ENCODE assay signal across 21 cellular contexts in the genomic region with DNA sequence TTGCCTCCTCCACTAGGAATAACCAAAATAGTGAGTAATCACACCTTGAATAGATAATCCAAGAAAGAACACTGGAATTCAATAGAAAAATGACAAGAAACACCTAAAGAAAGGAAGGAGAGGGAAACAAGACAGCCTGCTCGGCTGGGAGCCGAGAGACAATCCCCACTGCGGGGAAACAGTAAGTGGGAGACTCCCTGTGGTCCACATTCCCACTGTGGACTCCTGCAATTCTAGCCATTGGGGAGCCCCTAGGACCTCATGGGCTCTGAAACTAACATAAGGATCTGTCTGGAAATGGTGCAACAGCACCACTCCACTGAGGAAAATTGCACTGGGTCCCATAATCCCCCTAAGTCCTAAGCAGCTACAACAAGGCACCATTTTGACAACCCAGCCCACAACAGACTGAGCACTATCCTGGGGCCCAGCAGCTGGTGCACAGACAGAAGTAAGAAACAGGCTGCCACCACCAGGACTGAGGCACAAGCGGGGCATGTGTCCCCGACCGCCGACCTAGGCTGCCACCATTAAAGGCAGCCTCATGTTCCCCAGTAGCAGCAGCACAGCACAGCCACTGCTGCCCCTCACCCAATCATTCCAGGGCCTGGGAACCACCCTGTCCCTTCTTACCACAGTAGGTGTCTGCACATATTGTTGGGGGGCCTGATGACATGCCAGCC. TPM values are rescaled to one million over a fixed set of nuclear protein-coding genes. Genes with fewer than 3 reads are reported as not detected.
DNase-seq lines count a peak whose midpoint lies in the region; ATAC-seq and TF ChIP-seq lines count a peak whose summit lies in the region.
"Had no signal": no experiment of that assay in that cellular context is flagged by ENCODE, and none has a peak within 500 bp of the region (broad histone marks: within the 10 kb centered on the region; RNA-seq: fewer than 3 reads in every experiment).

No MANE protein-coding gene starts in this region.

- H3K4me1 Mint-ChIP-seq in GM23338 = peaks cover 18% of the 10 kb centered on the region
- H3K4me1 Mint-ChIP-seq in endodermal cell = peaks cover 20% of the 10 kb centered on the region

- POLR2A ChIA-PET in HEK293 (lab: Yijun Ruan, JAX) = no interaction called here

- no peak overlapping the region for H4K12ac ChIP-seq in trophoblast cell (ENCODE audit: low read depth, low read length)

- no peak overlapping the region for H3K4me3 ChIP-seq in GM23338
- H3K4me3 ChIP-seq in HEK293 (ENCODE audit: low read depth, low read length) = no peak overlapping the region
- no peak overlapping the region for H3K4me3 ChIP-seq in endodermal cell (ENCODE audit: low read length)
- peak overlapping the region; percentile 40 for H3K4me3 ChIP-seq in trophoblast cell (ENCODE audit: low read depth, low read length)
- H3K4me3 ChIP-seq: GM23248, Peyer's patch, SK-N-MC had no signal

- H3K4me2 ChIP-seq in GM23338 = no peak overlapping the region
- H3K4me2 ChIP-seq in trophoblast cell (ENCODE audit: low read length) = no peak overlapping the region

- H3K27ac Mint-ChIP-seq in GM23338 (no peak overlapping the region), endodermal cell (peak overlapping the region; percentile 62)

- H2BK120ac ChIP-seq in trophoblast cell (ENCODE audit: insufficient read depth, low read length, poor library complexity) = no peak overlapping the region

- H3K9me2 ChIP-seq in GM23338 (ENCODE audit: insufficient read depth) = no peaks in the 10 kb centered on the region

- no peak overlapping the region for H2BK12ac ChIP-seq in trophoblast cell (ENCODE audit: low read length)

- 93 to 96% methylated on average over 3 to 7 of the region's 7 CpGs for WGBS in endodermal cell (ENCODE audit: insufficient coverage in 1 of 2, insufficient read length in 1 of 2), 2 experiments
- WGBS in trophoblast cell (ENCODE audit: extremely low coverage, insufficient coverage, insufficient read length) = no CpG with 5 or more reads among the region's 7 CpGs

- H3K27me3 Mint-ChIP-seq in GM23338 (ENCODE audit: insufficient read depth, low read depth, poor library complexity) (peaks cover 14% of the 10 kb centered on the region), endodermal cell (ENCODE audit: insufficient read depth) (no peaks in the 10 kb centered on the region)

- H3K14ac ChIP-seq in trophoblast cell (ENCODE audit: low read length) = no peak overlapping the region

- H3K79me2 ChIP-seq in GM23338 (replicated peaks; ENCODE audit: insufficient read depth) (peaks cover 99% of the 10 kb centered on the region), trophoblast cell (ENCODE audit: control insufficient read depth, insufficient read depth, low read length, poor library complexity) (no peaks in the 10 kb centered on the region)

- no peak overlapping the region for H3K23ac ChIP-seq in trophoblast cell (ENCODE audit: low read length)

- H3K27me3 ChIP-seq in GM23338 (ENCODE audit: insufficient read depth) = no peaks in the 10 kb centered on the region
- H3K27me3 ChIP-seq in endodermal cell (ENCODE audit: control insufficient read depth, insufficient read depth, low read length, poor library complexity, severe bottlenecking) = no peaks in the 10 kb centered on the region
- H3K27me3 ChIP-seq in trophoblast cell (ENCODE audit: insufficient read depth, low read length) = no peaks in the 10 kb centered on the region
- H3K27me3 ChIP-seq: Peyer's patch had no signal

- H3K9ac ChIP-seq in endodermal cell (ENCODE audit: extremely low read depth, low read length, poor library complexity, severe bottlenecking) = no peak overlapping the region
- peak overlapping the region; percentile 69 for H3K9ac ChIP-seq in trophoblast cell (ENCODE audit: low read length)
- H3K9ac ChIP-seq: GM23248 had no signal

- H3K36me3 Mint-ChIP-seq in GM23338 (ENCODE audit: low read depth) = peaks cover 24% of the 10 kb centered on the region
- H3K36me3 Mint-ChIP-seq in endodermal cell (ENCODE audit: low read depth) = peaks cover 28% of the 10 kb centered on the region

- no peak overlapping the region for H2AFZ ChIP-seq in GM23338
- no peak overlapping the region for H2AFZ ChIP-seq in trophoblast cell (ENCODE audit: insufficient read depth, low read length, poor library complexity)
- H2AFZ ChIP-seq: GM23248 had no signal

- no peaks in the 10 kb centered on the region; the same call in 2 of the 3 replicates for H3K9me3 Mint-ChIP-seq in GM23338
- H3K9me3 Mint-ChIP-seq in endodermal cell = no peaks in the 10 kb centered on the region

- peak overlapping the region; percentile 8 for H3K4ac ChIP-seq in trophoblast cell (ENCODE audit: low read depth, low read length)

- no peaks in the 10 kb centered on the region for H3K36me3 ChIP-seq in GM23338 (ENCODE audit: insufficient read depth)
- H3K36me3 ChIP-seq in HEK293 (ENCODE audit: control insufficient read depth in 2 of 2, insufficient read depth in 1 of 2, low read length in 2 of 2) = no peaks in the 10 kb centered on the region; a peak in 1 of 3 replicates
- peaks cover 14% of the 10 kb centered on the region for H3K36me3 ChIP-seq in endodermal cell (ENCODE audit: control insufficient read depth, insufficient read depth, low read length)
- H3K36me3 ChIP-seq in trophoblast cell (ENCODE audit: control insufficient read depth in 1 of 2, insufficient read depth in 2 of 2, low read length in 2 of 2) = no peaks in the 10 kb centered on the region
- H3K36me3 ChIP-seq: Peyer's patch had no signal

- H3K79me1 ChIP-seq in trophoblast cell (ENCODE audit: low read length) = no peaks in the 10 kb centered on the region

- TF ChIP-seq CTCF in GM23338 (conservative IDR thresholded peaks at IDR 0.05; ENCODE audit: low read depth in 2 of 2) (no peak), HEK293 (tag by site-specific recombination; IDR thresholded peaks at IDR 0.05) (no peak), endodermal cell (conservative IDR thresholded peaks at IDR 0.05) (no peak)

- no peak overlapping the region for H2AK5ac ChIP-seq in trophoblast cell (ENCODE audit: low read length)

- CTCF ChIA-PET in HEK293 (lab: Yijun Ruan, JAX) = interaction anchor here (0.6 kb wide), 1 partner anchor 811 kb away, joined by 4 read pairs; no protein-coding TSS in a partner anchor

- no peaks in the 10 kb centered on the region for H3F3A ChIP-seq in GM23338 (replicated peaks; ENCODE audit: low read depth)

- H4K8ac ChIP-seq in trophoblast cell (ENCODE audit: low read depth, low read length) = no peak overlapping the region

- H4K20me1 ChIP-seq in GM23338 (replicated peaks; ENCODE audit: insufficient read depth) = peaks cover 37% of the 10 kb centered on the region

- peaks cover 5% of the 10 kb centered on the region; the same call in 1 of the 2 replicates for H3K4me1 ChIP-seq in GM23338 (ENCODE audit: insufficient read depth)
- H3K4me1 ChIP-seq in HEK293 (ENCODE audit: control insufficient read depth, insufficient read depth, low read length) = no peaks in the 10 kb centered on the region
- no peaks in the 10 kb centered on the region for H3K4me1 ChIP-seq in endodermal cell (ENCODE audit: control insufficient read depth, insufficient read depth, low read length)
- H3K4me1 ChIP-seq in trophoblast cell (ENCODE audit: control insufficient read depth in 1 of 2, insufficient read depth in 2 of 2, low read length in 2 of 2) = no peaks in the 10 kb centered on the region
- H3K4me1 ChIP-seq: Peyer's patch had no signal

- no peak overlapping the region for H3K18ac ChIP-seq in trophoblast cell (ENCODE audit: low read length)

- DNase-seq in GM23338 (ENCODE audit: low spot score) (peak; percentile 6), endodermal cell (no peak), trophoblast cell (no peak), NCI-H524 treated with DMSO at 0.1 percent for 48 hours (lab: John Stamatoyannopoulos, UW) (no peak), AG20443 (ENCODE audit: low spot score) (no peak)
- DNase-seq: ACHN; AML-193; DMS79 treated with DMSO at 0.1 percent for 48 hours; GM23248; NCI-H1092 treated with DMSO at 0.1 percent for 48 hours; NCI-H2081; NCI-H2171 treated with DMSO at 0.1 percent for 48 hours; NCI-H446; NCI-H69; NK-92 treated with Interleukin-12 subunit alpha and Interleukin-12 subunit beta, amount 100 ng/mL, for 24 hours; Peyer's patch had no signal

- H2BK5ac ChIP-seq in trophoblast cell (ENCODE audit: low read depth, low read length, poor library complexity) = no peak overlapping the region

- H3K9me3 ChIP-seq in HEK293 (ENCODE audit: control insufficient read depth, insufficient read depth, low read depth, low read length) (no peaks in the 10 kb centered on the region), endodermal cell (ENCODE audit: control insufficient read depth, low read length) (no peaks in the 10 kb centered on the region), trophoblast cell (ENCODE audit: insufficient read depth, low read depth, low read length) (no peaks in the 10 kb centered on the region)
- H3K9me3 ChIP-seq: Peyer's patch had no signal

- H3K4me3 Mint-ChIP-seq in GM23338 (no peak overlapping the region; the same call in 2 of the 3 replicates), endodermal cell (no peak overlapping the region)

- peak; percentile 65 for ATAC-seq in GM23338
- ATAC-seq in SK-N-SH treated with all-trans-retinoic acid at 6 μM for 48 hours = no peak
- ATAC-seq: HCT116 had no signal

- H3K27ac ChIP-seq in GM23338 (ENCODE audit: low read depth) (no peak overlapping the region), HEK293 (ENCODE audit: extremely low read depth, low read depth, low read length) (no peak overlapping the region), endodermal cell (ENCODE audit: low read depth, low read length) (no peak overlapping the region), trophoblast cell (ENCODE audit: low read depth, low read length) (no peak overlapping the region)
- H3K27ac ChIP-seq: C4-2B, GM23248, Peyer's patch, SK-N-MC had no signal

- no peak overlapping the region for H4K91ac ChIP-seq in trophoblast cell (ENCODE audit: low read depth, low read length)

TF ChIP-seq in GM23338, 12 proteins besides CTCF, POLR2A, EP300 and RAD21 (continues in another document):
- TF ChIP-seq ZNF331 (CRISPR knock-in tag; IDR thresholded peaks at IDR 0.05; ENCODE audit: low read depth) (no peak), NANOG (IDR thresholded peaks at IDR 0.05; ENCODE audit: borderline replicate concordance) (no peak), CREB1 (CRISPR knock-in tag; IDR thresholded peaks at IDR 0.05; ENCODE audit: low read depth) (no peak)

TF ChIP-seq in HEK293, 187 proteins besides CTCF, POLR2A, EP300 and RAD21:
- TF ChIP-seq ZNF529 (tag by site-specific recombination; IDR thresholded peaks at IDR 0.05; ENCODE audit: insufficient replicate concordance) = no peak
- peak; percentile 58 for TF ChIP-seq ZIC2 (tag by site-specific recombination; IDR thresholded peaks at IDR 0.05)

TF ChIP-seq in SK-N-SH treated with all-trans-retinoic acid at 6 μM for 48 hours, 23 proteins besides CTCF, POLR2A, EP300 and RAD21:
- TF ChIP-seq ZNF565 (CRISPR knock-in tag; conservative IDR thresholded peaks at IDR 0.05; ENCODE audit: low read depth) (no peak), TCF4 (CRISPR knock-in tag; IDR thresholded peaks at IDR 0.05; ENCODE audit: borderline replicate concordance) (no peak), OSR1 (CRISPR knock-in tag; IDR thresholded peaks at IDR 0.05) (no peak)

RNA-seq across cellular contexts. Expression of gene LRBA, which starts 14.2 kb away (rescaled TPM):
- total RNA-seq in GM23338 (2014; rRNA removed; shearing (Covaris generic)) = 99.2 and 126 TPM in 2 replicates
- 20.5 and 23.3 TPM in 2 replicates for polyA plus RNA-seq in GM23338 (2016; fragmentation: Nextera tagmentation; extraction: Ambion mirVana)
- 10 to 100 TPM; 77.3 to 95.9 TPM for total RNA-seq in endodermal cell
- 23.5 TPM for polyA plus RNA-seq in endodermal cell (2013, experiment 1 of 2)
- polyA plus RNA-seq in endodermal cell (2013, experiment 2 of 2) = 24.7 TPM
- polyA plus RNA-seq in trophoblast cell (2013) = 12.4 and 12.6 TPM in 2 replicates
